ENCODE assay signal across 8 cellular contexts in the genomic region with DNA sequence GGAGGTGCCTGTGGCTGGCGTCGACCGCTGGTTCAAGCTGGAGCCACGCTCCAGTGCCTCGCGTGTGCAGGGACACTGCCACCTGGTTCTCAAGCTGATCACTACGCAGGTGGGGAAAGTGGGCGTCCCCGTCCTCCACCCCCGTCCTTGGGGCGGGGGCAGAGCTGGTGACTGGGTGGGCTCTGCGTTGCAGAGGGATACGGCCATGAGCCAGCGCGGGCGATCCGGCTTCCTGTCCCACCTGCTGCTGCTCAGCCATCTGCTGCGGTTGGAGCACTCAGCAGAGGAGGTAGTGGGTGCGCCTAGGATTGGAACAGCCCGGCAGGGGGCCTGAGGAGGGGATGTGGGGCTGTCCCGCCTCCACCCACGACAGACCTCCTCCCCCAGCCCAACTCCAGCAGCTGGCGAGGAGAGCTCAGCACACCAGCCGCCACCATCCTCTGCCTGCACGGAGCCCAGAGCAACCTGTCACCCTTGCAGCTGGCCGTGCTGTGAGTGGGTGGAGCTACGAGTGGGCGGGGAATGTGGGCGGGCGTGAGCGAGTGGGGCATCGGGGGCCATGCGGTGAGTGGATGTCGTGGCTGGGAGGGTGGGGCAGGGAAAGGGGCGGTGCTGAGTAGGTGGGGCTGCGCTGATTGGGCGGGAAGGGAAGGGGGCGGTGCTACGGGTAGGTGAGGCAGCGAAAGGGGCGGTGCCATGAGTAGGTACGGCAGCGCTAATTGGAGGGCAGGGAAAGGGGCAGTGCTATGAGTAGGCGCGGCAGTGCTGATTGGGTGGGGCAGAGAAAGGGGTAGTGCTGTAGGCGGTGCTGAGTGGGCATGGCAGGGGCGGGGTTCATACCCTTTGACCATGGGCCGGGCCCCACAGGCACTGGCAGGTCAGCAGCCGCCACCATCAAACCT. TPM values are rescaled to one million over a fixed set of nuclear protein-coding genes. Genes with fewer than 3 reads are reported as not detected.
DNase-seq lines count a peak whose midpoint lies in the region; ATAC-seq and TF ChIP-seq lines count a peak whose summit lies in the region.

No MANE protein-coding gene starts in this region.

- peak overlapping the region; percentile 31 for H3K27ac Mint-ChIP-seq in activated naive CD8-positive, alpha-beta T cell treated with anti-CD3 and anti-CD28 coated beads, Interleukin-2, amount 50 U/mL, for 24 hours

- no peak for TF ChIP-seq CTCF in right atrium auricular region (IDR thresholded peaks at IDR 0.05)

- H3K27me3 Mint-ChIP-seq in activated naive CD8-positive, alpha-beta T cell treated with anti-CD3 and anti-CD28 coated beads, Interleukin-2, amount 50 U/mL, for 24 hours = no peaks in the 10 kb centered on the region

- H3K4me1 Mint-ChIP-seq in activated naive CD8-positive, alpha-beta T cell treated with anti-CD3 and anti-CD28 coated beads, Interleukin-2, amount 50 U/mL, for 24 hours = peaks cover 18% of the 10 kb centered on the region

- no peak overlapping the region for H3K27ac ChIP-seq in right atrium auricular region

- ATAC-seq in GM18502 (IDR thresholded peaks at IDR 0.05; ENCODE audit: poor library complexity, unreplicated experiment) (peak; percentile 87), HG02938 (IDR thresholded peaks at IDR 0.05; ENCODE audit: unreplicated experiment) (peak; percentile 92)
- peak; percentile 82 for ATAC-seq in activated naive CD8-positive, alpha-beta T cell treated with anti-CD3 and anti-CD28 coated beads, Interleukin-2, amount 50 U/mL, for 24 hours

- no peaks in the 10 kb centered on the region for H3K27me3 ChIP-seq in right atrium auricular region

- DNase-seq in NCI-H146 (lab: John Stamatoyannopoulos, UW) (peak; percentile 100), SW480 (ENCODE audit: low spot score) (peak; percentile 99), right atrium auricular region (ENCODE audit: low spot score) (peak; percentile 87), renal cortical epithelial cell (ENCODE audit: low read depth) (peak; percentile 93), cortex of kidney (lab: John Stamatoyannopoulos, UW) (no peak)
- peak; percentile 88 for DNase-seq in activated naive CD8-positive, alpha-beta T cell treated with anti-CD3 and anti-CD28 coated beads, Interleukin-2, amount 50 U/mL, for 24 hours

- H3K4me3 Mint-ChIP-seq in activated naive CD8-positive, alpha-beta T cell treated with anti-CD3 and anti-CD28 coated beads, Interleukin-2, amount 50 U/mL, for 24 hours = peak overlapping the region; percentile 43

- H3K36me3 ChIP-seq in right atrium auricular region = no peaks in the 10 kb centered on the region

- peak overlapping the region in 1 of 2 donors; percentile 27 for H3K4me3 ChIP-seq in right atrium auricular region

- H3K9me3 Mint-ChIP-seq in activated naive CD8-positive, alpha-beta T cell treated with anti-CD3 and anti-CD28 coated beads, Interleukin-2, amount 50 U/mL, for 24 hours = no peaks in the 10 kb centered on the region

- no peaks in the 10 kb centered on the region for H3K36me3 Mint-ChIP-seq in activated naive CD8-positive, alpha-beta T cell treated with anti-CD3 and anti-CD28 coated beads, Interleukin-2, amount 50 U/mL, for 24 hours (ENCODE audit: low read depth)

- H3K9me3 ChIP-seq in right atrium auricular region = no peaks in the 10 kb centered on the region

- H3K4me1 ChIP-seq in right atrium auricular region = peaks cover 0 to 7% of the 10 kb centered on the region in 2 donors

RNA-seq across cellular contexts. Expression of a gene that starts 8.9 kb away (rescaled TPM):
- total RNA-seq in right atrium auricular region (10 to 100 TPM; 72.8 to 73.7 TPM), renal cortical epithelial cell (56.9 and 85.1 TPM in 2 replicates)

RNA-seq across cellular contexts. Expression of a gene that starts 9.0 kb away (rescaled TPM):
- 10 to 100 TPM; 31.8 to 46.7 TPM for total RNA-seq in right atrium auricular region
- 30.6 and 101 TPM in 2 replicates for total RNA-seq in renal cortical epithelial cell

RNA-seq across cellular contexts. Expression of a gene that starts 9.3 kb away (rescaled TPM):
- total RNA-seq in right atrium auricular region = 1 to 10 TPM in 1 of 2 donors, under 1 TPM in 1; 0.35 to 2.4 TPM
- 2.1 and 3.0 TPM in 2 replicates for total RNA-seq in renal cortical epithelial cell

RNA-seq across cellular contexts. Expression of a gene that starts 33.3 kb away (rescaled TPM):
- total RNA-seq in right atrium auricular region (10 to 100 TPM; 58.8 to 59.5 TPM), renal cortical epithelial cell (64.3 and 90.0 TPM in 2 replicates)
